22 cellular contexts compared by ENCODE assay signal in genomic region chr15:39591141-39591895, GRCh38. TPM values are rescaled to one million over a fixed set of nuclear protein-coding genes. Genes with fewer than 3 reads are reported as not detected.
A peak's percentile ranks its signal among the peaks of the same experiment; 100 is the strongest.
DNase-seq lines count a peak whose midpoint lies in the region; ATAC-seq and TF ChIP-seq lines count a peak whose summit lies in the region.
"Had no signal": no experiment of that assay in that cellular context is flagged by ENCODE, and none has a peak within 500 bp of the region (broad histone marks: within the 10 kb centered on the region; RNA-seq: fewer than 3 reads in every experiment).

No MANE protein-coding gene starts in this region.

- DNase-seq in GM04504 (ENCODE audit: low read depth): peak; percentile 46
- DNase-seq in astrocyte of the hippocampus (ENCODE audit: low read depth, low spot score): peak; percentile 32
- DNase-seq in fibroblast of pulmonary artery (ENCODE audit: low read depth): peak; percentile 61
- DNase-seq in endothelial cell (ENCODE audit: low spot score): no peak
- no peak for DNase-seq in MV-4-11 (lab: John Stamatoyannopoulos, UW)
- no peak for DNase-seq in NCI-H2227 (lab: John Stamatoyannopoulos, UW; ENCODE audit: unreplicated experiment)
- DNase-seq: activated CD4-positive, alpha-beta T cell treated with anti-CD3 and anti-CD28 coated beads, Interleukin-2, amount 50 U/mL, for 1 hour; amygdala; DMS 273 treated with DMSO at 0.1 percent for 48 hours; islet precursor cell; mesendoderm; NCI-H2227 treated with DMSO at 0.1 percent for 48 hours; NCI-H82; stimulated activated CD8-positive, alpha-beta memory T cell treated with anti-CD3 and anti-CD28 coated beads, Interleukin-4, amount 100 ng/mL, for 48 hours had no signal

- TF ChIP-seq CTCF in fibroblast of pulmonary artery (IDR thresholded peaks at IDR 0.05; ENCODE audit: low read length, missing control alignments): no peak
- TF ChIP-seq CTCF in endothelial cell (IDR thresholded peaks at IDR 0.05; ENCODE audit: unreplicated experiment): no peak

- peaks cover 32% of the 10 kb centered on the region for H3K4me1 ChIP-seq in skeletal muscle satellite cell (ENCODE audit: control insufficient read depth, insufficient read depth, low read length)
- H3K4me1 ChIP-seq: prostate gland had no signal

- H3K4me1 Mint-ChIP-seq in endothelial cell (ENCODE audit: unreplicated experiment): no peaks in the 10 kb centered on the region
- H3K4me1 Mint-ChIP-seq: CD14-positive monocyte had no signal

- H3K9me3 Mint-ChIP-seq in endothelial cell (ENCODE audit: unreplicated experiment): no peaks in the 10 kb centered on the region
- H3K9me3 Mint-ChIP-seq: CD14-positive monocyte; natural killer cell treated with Interleukin-12 subunit alpha and Interleukin-12 subunit beta and Interleukin-15 and Interleukin-18, amount 100 ng/mL, for 72 hours had no signal

- ATAC-seq in HG03432 (IDR thresholded peaks at IDR 0.05; ENCODE audit: unreplicated experiment): no peak
- ATAC-seq: natural killer cell treated with Interleukin-12 subunit alpha and Interleukin-12 subunit beta and Interleukin-15 and Interleukin-18, amount 100 ng/mL, for 72 hours; Panc1 had no signal

- no peak overlapping the region for H3K4me3 Mint-ChIP-seq in endothelial cell (ENCODE audit: unreplicated experiment)
- H3K4me3 Mint-ChIP-seq: CD14-positive monocyte; natural killer cell treated with Interleukin-12 subunit alpha and Interleukin-12 subunit beta and Interleukin-15 and Interleukin-18, amount 100 ng/mL, for 72 hours had no signal

- peak overlapping the region; percentile 43 for H3K9ac ChIP-seq in skeletal muscle satellite cell (ENCODE audit: low read depth, low read length)

- peak overlapping the region; percentile 82 for H3K4me2 ChIP-seq in skeletal muscle satellite cell (ENCODE audit: low read length)
- H3K4me2 ChIP-seq: hepatocyte had no signal

- H3K27me3 Mint-ChIP-seq in endothelial cell (ENCODE audit: unreplicated experiment): no peaks in the 10 kb centered on the region
- H3K27me3 Mint-ChIP-seq: natural killer cell treated with Interleukin-12 subunit alpha and Interleukin-12 subunit beta and Interleukin-15 and Interleukin-18, amount 100 ng/mL, for 72 hours had no signal

- H3K36me3 ChIP-seq in skeletal muscle satellite cell (ENCODE audit: insufficient read depth, low read length): peaks cover 100% of the 10 kb centered on the region
- H3K36me3 ChIP-seq: prostate gland had no signal

- no peak overlapping the region for H3K4me3 ChIP-seq in fibroblast of pulmonary artery (replicated peaks; ENCODE audit: low read depth, low read length)
- H3K4me3 ChIP-seq in skeletal muscle satellite cell (ENCODE audit: low read length): peak overlapping the region; percentile 50
- H3K4me3 ChIP-seq: hepatocyte, prostate gland, thoracic aorta had no signal

- H3K27me3 ChIP-seq in skeletal muscle satellite cell (ENCODE audit: control insufficient read depth, insufficient read depth, low read length): no peaks in the 10 kb centered on the region
- H3K27me3 ChIP-seq: hepatocyte had no signal

- no peak overlapping the region for H3K27ac Mint-ChIP-seq in endothelial cell (ENCODE audit: unreplicated experiment)
- H3K27ac Mint-ChIP-seq: natural killer cell treated with Interleukin-12 subunit alpha and Interleukin-12 subunit beta and Interleukin-15 and Interleukin-18, amount 100 ng/mL, for 72 hours had no signal

- no peaks in the 10 kb centered on the region for H3K9me3 ChIP-seq in skeletal muscle satellite cell (replicated peaks; ENCODE audit: low read length)
- H3K9me3 ChIP-seq: prostate gland, thoracic aorta had no signal

- peaks cover 5% of the 10 kb centered on the region for H3K36me3 Mint-ChIP-seq in endothelial cell (ENCODE audit: low read depth, unreplicated experiment)

RNA-seq across cellular contexts. Expression of gene THBS1, which starts 10.4 kb away (rescaled TPM):
- total RNA-seq in skeletal muscle satellite cell (2012; rRNA removed): 28.4 and 183 TPM in 2 replicates
- 8.2 TPM for total RNA-seq in endothelial cell (ENCODE audit: unreplicated experiment)

Comparison
In these comparisons a context has a peak if more than half of its experiments do, and no peak if none do; other contexts are left out.
1. DNase-seq: peak in GM04504 (single experiment), astrocyte of the hippocampus (single experiment) and fibroblast of pulmonary artery (single experiment); none in endothelial cell (single experiment), MV-4-11 (single experiment) and NCI-H2227 (single experiment).